ENCODE assay signal across 8 cellular contexts in genomic region chr6:52663120-52663934, GRCh38. TPM values are rescaled to one million over a fixed set of nuclear protein-coding genes. Genes with fewer than 3 reads are reported as not detected.
A peak's percentile ranks its signal among the peaks of the same experiment; 100 is the strongest.
DNase-seq lines count a peak whose midpoint lies in the region; ATAC-seq and TF ChIP-seq lines count a peak whose summit lies in the region.

No MANE protein-coding gene starts in this region.

- peak in 6 of 7 experiments; percentile 43 to 72 (median 56) for DNase-seq in CD8-positive, alpha-beta T cell
- DNase-seq in OCI-LY7 (ENCODE audit: low spot score): peak; percentile 83
- DNase-seq in activated T-cell treated with anti-CD3 and anti-CD28 coated beads, Interleukin-2, amount 50 U/mL, for 4 hours: peak; percentile 40
- DNase-seq in fibroblast of the conjunctiva (ENCODE audit: low read depth): peak; percentile 78
- no peak for DNase-seq in tibial nerve (ENCODE audit: low spot score in 2 of 2)

- no peaks in the 10 kb centered on the region for H3K36me3 ChIP-seq in CD8-positive, alpha-beta T cell (ENCODE audit: insufficient read depth, low read length)
- H3K36me3 ChIP-seq in HUES64 (ENCODE audit: insufficient read depth, low read length) (peaks cover 14% of the 10 kb centered on the region), OCI-LY7 (ENCODE audit: insufficient read depth, low read length) (peaks cover 13% of the 10 kb centered on the region; the same call in 1 of the 2 replicates), neural cell (ENCODE audit: insufficient read depth, low read length) (no peaks in the 10 kb centered on the region), tibial nerve (no peaks in the 10 kb centered on the region)

- no peak overlapping the region for H3K4me3 Mint-ChIP-seq in CD8-positive, alpha-beta T cell
- no peak overlapping the region for H3K4me3 Mint-ChIP-seq in activated T-cell treated with anti-CD3 and anti-CD28 coated beads, Interleukin-2, amount 50 U/mL, for 4 hours

- H3K79me2 ChIP-seq in OCI-LY7 (ENCODE audit: insufficient read depth, low read depth, low read length) (peaks cover 30% of the 10 kb centered on the region), neural cell (replicated peaks; ENCODE audit: insufficient read depth, low read length) (no peaks in the 10 kb centered on the region)

- CTCF ChIA-PET in CD8-positive, alpha-beta T cell (lab: Charles Lee): interaction anchor here (0.6 to 6.0 kb wide), 23 partner anchors 8 to 614 kb away, joined by 3 to 78 read pairs (median 4); partner anchors contain the start of genes EFHC1, MCM3 and PAQR8
- CTCF ChIA-PET in OCI-LY7 (lab: Charles Lee; ENCODE audit: unreplicated experiment): interaction anchor here (0.6 to 3.1 kb wide), 10 partner anchors 11 to 256 kb away, joined by 3 to 23 read pairs (median 4); partner anchors contain the start of genes EFHC1 and TRAM2

- TF ChIP-seq EP300 in neural cell (conservative IDR thresholded peaks at IDR 0.05; ENCODE audit: poor library complexity, severe bottlenecking): no peak
- TF ChIP-seq EP300 in tibial nerve (IDR thresholded peaks at IDR 0.05): peak in 1 of 2 donors; percentile 25

- peak overlapping the region; percentile 82 for H3K4me3 ChIP-seq in CD8-positive, alpha-beta T cell (ENCODE audit: low read depth, low read length)
- peak overlapping the region; percentile 84 for H3K4me3 ChIP-seq in HUES64 (ENCODE audit: low read length)
- peak overlapping the region; percentile 81 for H3K4me3 ChIP-seq in OCI-LY7 (ENCODE audit: low read depth, low read length, poor library complexity, severe bottlenecking)
- peak overlapping the region; percentile 71 for H3K4me3 ChIP-seq in neural cell (ENCODE audit: low read length)
- peak overlapping the region; percentile 54 to 81 (median 67) for H3K4me3 ChIP-seq in tibial nerve

- BruUV-seq in OCI-LY7 (replicated peaks; lab: Mats Ljungman, UMichigan): no TSS peak

- no peaks in the 10 kb centered on the region for H3K27me3 ChIP-seq in CD8-positive, alpha-beta T cell (ENCODE audit: insufficient read depth, low read length)
- H3K27me3 ChIP-seq in HUES64 (ENCODE audit: insufficient read depth, low read length) (peaks cover 11% of the 10 kb centered on the region), neural cell (ENCODE audit: insufficient read depth, low read depth, low read length) (no peaks in the 10 kb centered on the region), tibial nerve (no peaks in the 10 kb centered on the region)

- H3K36me3 Mint-ChIP-seq in CD8-positive, alpha-beta T cell: no peaks in the 10 kb centered on the region
- H3K36me3 Mint-ChIP-seq in activated T-cell treated with anti-CD3 and anti-CD28 coated beads, Interleukin-2, amount 50 U/mL, for 4 hours (ENCODE audit: insufficient read depth): no peaks in the 10 kb centered on the region

- H3K4me2 ChIP-seq in OCI-LY7 (ENCODE audit: low read length): peak overlapping the region; percentile 98
- peak overlapping the region; percentile 90 for H3K4me2 ChIP-seq in neural cell (ENCODE audit: low read length)

- no peak overlapping the region for H3K27ac ChIP-seq in CD8-positive, alpha-beta T cell (ENCODE audit: low read depth, low read length)
- no peak overlapping the region; the same call in 1 of the 2 replicates for H3K27ac ChIP-seq in HUES64 (ENCODE audit: low read depth, low read length)
- peak overlapping the region; percentile 53 for H3K27ac ChIP-seq in OCI-LY7 (ENCODE audit: low read depth, low read length, poor library complexity, severe bottlenecking)
- H3K27ac ChIP-seq in neural cell (ENCODE audit: low read length): no peak overlapping the region
- peak overlapping the region in 2 of 4 donors; percentile 78 to 86 for H3K27ac ChIP-seq in tibial nerve

- no peak overlapping the region for H3K27ac Mint-ChIP-seq in CD8-positive, alpha-beta T cell

- peak; percentile 94 for TF ChIP-seq RAD21 in neural cell (conservative IDR thresholded peaks at IDR 0.05)

- H4K20me1 ChIP-seq in OCI-LY7 (ENCODE audit: insufficient read depth, low read length): no peaks in the 10 kb centered on the region
- no peaks in the 10 kb centered on the region for H4K20me1 ChIP-seq in neural cell (ENCODE audit: insufficient read depth)

- no peaks in the 10 kb centered on the region for H3K27me3 Mint-ChIP-seq in CD8-positive, alpha-beta T cell (ENCODE audit: low read depth)
- no peaks in the 10 kb centered on the region for H3K27me3 Mint-ChIP-seq in activated T-cell treated with anti-CD3 and anti-CD28 coated beads, Interleukin-2, amount 50 U/mL, for 4 hours (ENCODE audit: low read depth)

- no peak for TF ChIP-seq POLR2A in tibial nerve (IDR thresholded peaks at IDR 0.05)

- no peaks in the 10 kb centered on the region for H3F3A ChIP-seq in neural cell (ENCODE audit: insufficient read depth, low read length, poor library complexity, severe bottlenecking)

- H3K9me3 Mint-ChIP-seq in CD8-positive, alpha-beta T cell: no peaks in the 10 kb centered on the region
- H3K9me3 Mint-ChIP-seq in activated T-cell treated with anti-CD3 and anti-CD28 coated beads, Interleukin-2, amount 50 U/mL, for 4 hours: no peaks in the 10 kb centered on the region

- H2AFZ ChIP-seq in OCI-LY7 (ENCODE audit: low read length) (peak overlapping the region; percentile 99), neural cell (ENCODE audit: low read depth, low read length) (no peak overlapping the region)

- H3K9ac ChIP-seq in HUES64 (ENCODE audit: low read depth, low read length) (peak overlapping the region; percentile 73), neural cell (ENCODE audit: low read length) (no peak overlapping the region)

- H3K4me1 Mint-ChIP-seq in CD8-positive, alpha-beta T cell (ENCODE audit: low read depth): no peaks in the 10 kb centered on the region
- H3K4me1 Mint-ChIP-seq in activated T-cell treated with anti-CD3 and anti-CD28 coated beads, Interleukin-2, amount 50 U/mL, for 4 hours (ENCODE audit: low read depth): no peaks in the 10 kb centered on the region

- peak; percentile 80 for ATAC-seq in CD8-positive, alpha-beta T cell
- ATAC-seq in GM19452 (IDR thresholded peaks at IDR 0.05; ENCODE audit: unreplicated experiment): peak; percentile 38
- peak; percentile 41 to 53 for ATAC-seq in activated T-cell treated with anti-CD3 and anti-CD28 coated beads, Interleukin-2, amount 50 U/mL, for 4 hours

- H3K9me2 ChIP-seq in OCI-LY7 (ENCODE audit: insufficient read depth, low read length) (no peaks in the 10 kb centered on the region), neural cell (ENCODE audit: insufficient read depth, low read length) (no peaks in the 10 kb centered on the region)

- WGBS in HUES64: 31% methylated on average over 12 of the region's 12 CpGs
- WGBS in tibial nerve, 2 donors: 13 to 21% methylated on average over 12 of the region's 12 CpGs

- TF ChIP-seq CTCF in CD8-positive, alpha-beta T cell (IDR thresholded peaks at IDR 0.05): peak; percentile 92
- TF ChIP-seq CTCF in OCI-LY7 (conservative IDR thresholded peaks at IDR 0.05; ENCODE audit: low read length): peak; percentile 98
- peak; percentile 91 for TF ChIP-seq CTCF in neural cell (IDR thresholded peaks at IDR 0.05; ENCODE audit: poor library complexity, severe bottlenecking)
- peak; percentile 76 to 90 (median 87) for TF ChIP-seq CTCF in tibial nerve (IDR thresholded peaks at IDR 0.05)

- intact Hi-C loops in CD8-positive, alpha-beta T cell (cut with DNase I, micrococcal nuclease): loop anchor here (1.0 to 10.0 kb wide), 13 partner anchors 11 to 806 kb away; partner anchors contain the start of gene TRAM2 (in 1 of the 2)
- intact Hi-C loops in OCI-LY7 (cut with micrococcal nuclease; ENCODE audit: unreplicated experiment): loop anchor here (1.0 to 2.0 kb wide), 4 partner anchors 69 to 257 kb away; no protein-coding TSS in a partner anchor

- H3K4me1 ChIP-seq in CD8-positive, alpha-beta T cell (ENCODE audit: insufficient read depth, low read length): peaks cover 14% of the 10 kb centered on the region
- H3K4me1 ChIP-seq in HUES64 (ENCODE audit: insufficient read depth, low read length) (peaks cover 10% of the 10 kb centered on the region), OCI-LY7 (ENCODE audit: insufficient read depth, low read length, poor library complexity, severe bottlenecking) (peaks cover 49% of the 10 kb centered on the region), tibial nerve (peaks cover 0 to 18% (median 5%) of the 10 kb centered on the region in 4 donors)

- H3K9me3 ChIP-seq in CD8-positive, alpha-beta T cell (ENCODE audit: low read length): no peaks in the 10 kb centered on the region
- H3K9me3 ChIP-seq in HUES64 (ENCODE audit: insufficient read depth, low read depth, low read length) (no peaks in the 10 kb centered on the region), OCI-LY7 (ENCODE audit: low read length) (no peaks in the 10 kb centered on the region), neural cell (ENCODE audit: low read length) (no peaks in the 10 kb centered on the region), tibial nerve (no peaks in the 10 kb centered on the region)

- POLR2A ChIA-PET in CD8-positive, alpha-beta T cell (lab: Charles Lee): interaction anchor here (1.2 kb wide), 1 partner anchor 283 kb away, joined by 3 read pairs; no protein-coding TSS in a partner anchor
- POLR2A ChIA-PET in OCI-LY7 (lab: Charles Lee): interaction anchor here (0.7 to 3.3 kb wide), 13 partner anchors 9 to 378 kb away, joined by 3 to 20 read pairs (median 7); no protein-coding TSS in a partner anchor

TF ChIP-seq in neural cell, 6 proteins besides CTCF, POLR2A, EP300 and RAD21:
- no peak for TF ChIP-seq TAF1 (IDR thresholded peaks at IDR 0.05; ENCODE audit: low read depth)
- no peak for TF ChIP-seq EZH2 (IDR thresholded peaks at IDR 0.05; ENCODE audit: borderline replicate concordance, insufficient read depth, low read length, poor library complexity, severe bottlenecking)
- TF ChIP-seq SMC3 (conservative IDR thresholded peaks at IDR 0.05; ENCODE audit: poor library complexity): peak; percentile 89

RNA-seq across cellular contexts. Expression of gene TMEM14A, which starts 7.6 kb away (rescaled TPM):
- 1 to 10 TPM; 1.7 to 1.8 TPM for total RNA-seq in CD8-positive, alpha-beta T cell
- polyA plus RNA-seq in HUES64 (2013, experiment 1 of 2): 12.8 TPM
- 15.6 TPM for polyA plus RNA-seq in HUES64 (2013, experiment 2 of 2)
- total RNA-seq in OCI-LY7 (2014; rRNA removed; shearing (Covaris generic)): 14.6 and 17.8 TPM in 2 replicates
- total RNA-seq in OCI-LY7 (2022) (27.2 and 32.7 TPM in 2 replicates), tibial nerve (10 to 100 TPM; 14.4 to 39.6 (median 24.3) TPM)
- total RNA-seq in activated T-cell treated with anti-CD3 and anti-CD28 coated beads, Interleukin-2, amount 50 U/mL, for 4 hours: 1 to 10 TPM; 6.6 to 9.7 (median 6.7) TPM
- polyA plus RNA-seq in neural cell: 268 and 326 TPM in 2 replicates
- 72.6 and 91.2 TPM in 2 replicates for polyA minus RNA-seq in neural cell

Comparison
In these comparisons a context has a peak if more than half of its experiments do, and no peak if none do; other contexts are left out.
1. DNase-seq: peak in CD8-positive, alpha-beta T cell (6 of 7), OCI-LY7 (single experiment), activated T-cell treated with anti-CD3 and anti-CD28 coated beads, Interleukin-2, amount 50 U/mL, for 4 hours (single experiment) and fibroblast of the conjunctiva (single experiment); none in tibial nerve (0 of 2).
2. Peak in every context shown above with its lines, with median percentiles within 50 percentile points of each other: ATAC-seq, H3K4me3 ChIP-seq and CTCF ChIP-seq.